Comparison of ENCODE assay signal across 12 cellular contexts in the genomic region with DNA sequence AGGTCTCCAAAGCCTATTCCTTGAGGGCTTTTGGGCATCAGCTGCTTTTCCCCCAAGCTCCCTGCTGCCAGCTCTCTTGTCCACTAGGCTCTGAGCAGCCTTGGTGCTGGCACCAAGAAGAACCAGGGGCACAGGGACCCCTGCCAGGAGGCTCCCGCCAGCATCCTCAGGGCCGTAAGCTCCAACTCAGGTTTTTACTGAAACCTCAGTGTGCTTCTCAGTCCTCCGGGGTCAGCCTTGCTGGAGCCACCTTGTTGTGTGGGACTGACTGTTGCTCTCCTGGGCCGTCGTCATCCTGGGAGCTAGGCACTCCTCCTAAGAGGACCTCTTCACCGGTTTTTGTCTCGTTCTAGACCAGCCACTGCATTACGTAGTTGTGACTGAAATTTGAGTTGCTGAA. TPM values are rescaled to one million over a fixed set of nuclear protein-coding genes. Genes with fewer than 3 reads are reported as not detected.
A peak's percentile ranks its signal among the peaks of the same experiment; 100 is the strongest.
DNase-seq lines count a peak whose midpoint lies in the region; ATAC-seq lines count a peak whose summit lies in the region.
"Had no signal": no experiment of that assay in that cellular context is flagged by ENCODE, and none has a peak within 500 bp of the region (broad histone marks: within the 10 kb centered on the region; RNA-seq: fewer than 3 reads in every experiment).

No MANE protein-coding gene starts in this region.

- no peak overlapping the region for H3K14ac ChIP-seq in mesenchymal stem cell (ENCODE audit: low read length in 2 of 2)

- H3K27me3 ChIP-seq in BLaER1 (no peaks in the 10 kb centered on the region), mesenchymal stem cell (ENCODE audit: control insufficient read depth in 1 of 2, insufficient read depth in 1 of 2, low read length in 2 of 2) (no peaks in the 10 kb centered on the region)
- no peaks in the 10 kb centered on the region for H3K27me3 ChIP-seq in CD4-positive, alpha-beta memory T cell (ENCODE audit: insufficient read depth, low read length)
- H3K27me3 ChIP-seq: SJCRH30 had no signal

- H3K9me3 ChIP-seq in BLaER1, result peaks cover 2% of the 10 kb centered on the region; the same call in 1 of the 2 replicates
- H3K9me3 ChIP-seq in CD4-positive, alpha-beta memory T cell (ENCODE audit: control insufficient read depth in 1 of 2, low read length in 2 of 2), result no peaks in the 10 kb centered on the region
- no peaks in the 10 kb centered on the region for H3K9me3 ChIP-seq in mesenchymal stem cell (ENCODE audit: control insufficient read depth, low read length)
- H3K9me3 ChIP-seq: Caco-2 had no signal

- peak overlapping the region in 2 of 7 donors; percentile 61 to 66 for H3K27ac Mint-ChIP-seq in CD4-positive, alpha-beta memory T cell
- H3K27ac Mint-ChIP-seq in natural killer cell treated with Interleukin-12 subunit alpha and Interleukin-12 subunit beta and Interleukin-15 and Interleukin-18, amount 100 ng/mL, for 72 hours, result peak overlapping the region in 1 of 2 donors; percentile 65

- intact Hi-C loops in CD4-positive, alpha-beta memory T cell (cut with micrococcal nuclease), result no loop called here

- no peak overlapping the region for H2BK12ac ChIP-seq in mesenchymal stem cell (ENCODE audit: low read length in 2 of 2)

- peaks cover 30% of the 10 kb centered on the region for H3K79me1 ChIP-seq in mesenchymal stem cell (replicated peaks; ENCODE audit: low read length, poor library complexity, severe bottlenecking)

- H3K4ac ChIP-seq in mesenchymal stem cell (ENCODE audit: low read depth in 1 of 2, low read length in 2 of 2), result no peak overlapping the region

- H3K36me3 ChIP-seq in BLaER1 (peaks cover 94% of the 10 kb centered on the region), mesenchymal stem cell (ENCODE audit: control insufficient read depth in 1 of 2, insufficient read depth in 2 of 2, low read depth in 1 of 2, low read length in 2 of 2) (peaks cover 57 to 62% of the 10 kb centered on the region in 2 experiments)
- peaks cover 53% of the 10 kb centered on the region for H3K36me3 ChIP-seq in CD4-positive, alpha-beta memory T cell (ENCODE audit: insufficient read depth, low read length)

- no peak overlapping the region for H3K18ac ChIP-seq in mesenchymal stem cell (ENCODE audit: low read depth in 1 of 2, low read length in 2 of 2)

- POLR2A ChIA-PET in CD4-positive, alpha-beta memory T cell (lab: Charles Lee; ENCODE audit: partially characterized antibody), result interaction anchor here (1.1 to 4.3 kb wide), 3 partner anchors 8 to 12 kb away, joined by 4 to 29 read pairs (median 12); no protein-coding TSS in a partner anchor

- no peak overlapping the region for H3K23ac ChIP-seq in mesenchymal stem cell (ENCODE audit: low read length in 2 of 2)

- no peak overlapping the region for H4K8ac ChIP-seq in mesenchymal stem cell (ENCODE audit: low read length)

- H4K91ac ChIP-seq in mesenchymal stem cell (ENCODE audit: low read length), result no peak overlapping the region

- H3K4me3 Mint-ChIP-seq in CD4-positive, alpha-beta memory T cell, result no peak overlapping the region
- no peak overlapping the region for H3K4me3 Mint-ChIP-seq in natural killer cell treated with Interleukin-12 subunit alpha and Interleukin-12 subunit beta and Interleukin-15 and Interleukin-18, amount 100 ng/mL, for 72 hours
- H3K4me3 Mint-ChIP-seq: activated naive CD8-positive, alpha-beta T cell had no signal

- peaks cover 0 to 3% (median 0%) of the 10 kb centered on the region in 8 donors for H3K9me3 Mint-ChIP-seq in CD4-positive, alpha-beta memory T cell
- H3K9me3 Mint-ChIP-seq in natural killer cell treated with Interleukin-12 subunit alpha and Interleukin-12 subunit beta and Interleukin-15 and Interleukin-18, amount 100 ng/mL, for 72 hours, result no peaks in the 10 kb centered on the region

- H2AK5ac ChIP-seq in mesenchymal stem cell (ENCODE audit: low read length, severe bottlenecking), result no peak overlapping the region

- H2BK15ac ChIP-seq in mesenchymal stem cell (ENCODE audit: low read depth, poor library complexity, severe bottlenecking), result no peak overlapping the region

- H3K27ac ChIP-seq in BLaER1, result 0 out of 2 replicates have a peak overlapping the region, but pooled peaks have one; percentile 26
- peak overlapping the region; percentile 41 for H3K27ac ChIP-seq in CD4-positive, alpha-beta memory T cell (ENCODE audit: low read depth, low read length)
- H3K27ac ChIP-seq in caudate nucleus (ENCODE audit: low read depth, low read length), result peak overlapping the region; percentile 58
- no peak overlapping the region for H3K27ac ChIP-seq in mesenchymal stem cell (ENCODE audit: low read length, poor library complexity, severe bottlenecking)
- H3K27ac ChIP-seq: SJCRH30 had no signal

- H3K27me3 Mint-ChIP-seq in CD4-positive, alpha-beta memory T cell, result no peaks in the 10 kb centered on the region
- no peaks in the 10 kb centered on the region for H3K27me3 Mint-ChIP-seq in natural killer cell treated with Interleukin-12 subunit alpha and Interleukin-12 subunit beta and Interleukin-15 and Interleukin-18, amount 100 ng/mL, for 72 hours
- H3K27me3 Mint-ChIP-seq: activated naive CD8-positive, alpha-beta T cell had no signal

- DNase-seq in CD4-positive, alpha-beta memory T cell, result no peak
- DNase-seq in caudate nucleus (lab: John Stamatoyannopoulos, UW), result peak in 1 of 61 donors; percentile 55
- DNase-seq in natural killer cell treated with Interleukin-12 subunit alpha and Interleukin-12 subunit beta and Interleukin-15 and Interleukin-18, amount 100 ng/mL, for 72 hours (ENCODE audit: low spot score), result peak; percentile 8
- no peak for DNase-seq in HUDEP-2 (lab: John Stamatoyannopoulos, UW; ENCODE audit: unreplicated experiment in 76 of 76)
- no peak for DNase-seq in NCI-H526 treated with DMSO at 0.1 percent for 48 hours (lab: John Stamatoyannopoulos, UW)
- DNase-seq in mesenchymal stem cell, result no peak
- DNase-seq: KBM-7, NCI-H1436 treated with DMSO at 0.1 percent for 48 hours, SJCRH30 had no signal

- no peak overlapping the region for H2BK5ac ChIP-seq in mesenchymal stem cell (ENCODE audit: low read depth, low read length, poor library complexity, severe bottlenecking)

- H3K4me2 ChIP-seq in BLaER1 (no peak overlapping the region), mesenchymal stem cell (ENCODE audit: low read length, poor library complexity, severe bottlenecking) (no peak overlapping the region)

- WGBS in mesenchymal stem cell, result 95% methylated on average over 8 of the region's 8 CpGs

- H2BK120ac ChIP-seq in mesenchymal stem cell (ENCODE audit: low read depth, low read length), result no peak overlapping the region

- peaks cover 44% of the 10 kb centered on the region for H4K20me1 ChIP-seq in BLaER1

- H3K9ac ChIP-seq in BLaER1, result peak overlapping the region; percentile 38
- no peak overlapping the region for H3K9ac ChIP-seq in mesenchymal stem cell (ENCODE audit: low read length)

- CTCF ChIA-PET in CD4-positive, alpha-beta memory T cell (lab: Charles Lee; ENCODE audit: partially characterized antibody), result interaction anchor here (0.7 to 1.6 kb wide), 2 partner anchors 10 to 160 kb away, joined by 3 read pairs; no protein-coding TSS in a partner anchor

- peaks cover 24 to 44% (median 36%) of the 10 kb centered on the region in 4 donors for H3K4me1 Mint-ChIP-seq in CD4-positive, alpha-beta memory T cell
- H3K4me1 Mint-ChIP-seq in natural killer cell treated with Interleukin-12 subunit alpha and Interleukin-12 subunit beta and Interleukin-15 and Interleukin-18, amount 100 ng/mL, for 72 hours (ENCODE audit: low read depth in 2 of 2), result peaks cover 37 to 42% of the 10 kb centered on the region in 2 donors

- H3K4me1 ChIP-seq in BLaER1 (peaks cover 36% of the 10 kb centered on the region), mesenchymal stem cell (ENCODE audit: control insufficient read depth, insufficient read depth, low read depth, low read length) (peaks cover 26% of the 10 kb centered on the region)
- H3K4me1 ChIP-seq in CD4-positive, alpha-beta memory T cell (ENCODE audit: insufficient read depth, low read length), result peaks cover 21% of the 10 kb centered on the region
- H3K4me1 ChIP-seq: Caco-2, SJCRH30 had no signal

- H3K4me3 ChIP-seq in BLaER1 (no peak overlapping the region), mesenchymal stem cell (ENCODE audit: insufficient read depth in 1 of 2, low read depth in 1 of 2, low read length in 2 of 2) (no peak overlapping the region)
- no peak overlapping the region for H3K4me3 ChIP-seq in CD4-positive, alpha-beta memory T cell (ENCODE audit: low read length in 2 of 2)
- H3K4me3 ChIP-seq: SJCRH30 had no signal

- H3K36me3 Mint-ChIP-seq in CD4-positive, alpha-beta memory T cell, result peaks cover 34 to 75% of the 10 kb centered on the region in 2 donors
- H3K36me3 Mint-ChIP-seq in natural killer cell treated with Interleukin-12 subunit alpha and Interleukin-12 subunit beta and Interleukin-15 and Interleukin-18, amount 100 ng/mL, for 72 hours, result peaks cover 26% of the 10 kb centered on the region

- no peak for ATAC-seq in natural killer cell treated with Interleukin-12 subunit alpha and Interleukin-12 subunit beta and Interleukin-15 and Interleukin-18, amount 100 ng/mL, for 72 hours

- no peak overlapping the region for H2AFZ ChIP-seq in mesenchymal stem cell (ENCODE audit: low read depth, low read length)

RNA-seq across cellular contexts. Expression of gene NOP14, which starts 38.9 kb away (rescaled TPM):
- 10 to 100 TPM; 41.3 to 41.4 TPM for total RNA-seq in CD4-positive, alpha-beta memory T cell
- polyA plus RNA-seq in CD4-positive, alpha-beta memory T cell, result 10 to 100 TPM in 1 of 2 donors, 1 to 10 TPM in 1; 2.6 to 35.5 TPM
- 100 to 1,000 TPM in 1 of 2 donors, 10 to 100 TPM in 1; 91.5 to 136 TPM for total RNA-seq in natural killer cell treated with Interleukin-12 subunit alpha and Interleukin-12 subunit beta and Interleukin-15 and Interleukin-18, amount 100 ng/mL, for 72 hours
- polyA plus RNA-seq in mesenchymal stem cell (2013, experiment 1 of 2), result 32.6 TPM
- polyA plus RNA-seq in mesenchymal stem cell (2013, experiment 2 of 2), result 33.3 TPM

RNA-seq across cellular contexts. Expression of gene GRK4, which starts 39.1 kb away (rescaled TPM):
- total RNA-seq in CD4-positive, alpha-beta memory T cell, result 1 to 10 TPM; 2.8 to 3.2 TPM
- polyA plus RNA-seq in CD4-positive, alpha-beta memory T cell, result 1 to 10 TPM in 1 of 2 donors, under 1 TPM in 1; 0.55 to 1.9 TPM
- 10 to 100 TPM in 1 of 2 donors, 1 to 10 TPM in 1; 8.0 to 12.1 TPM for total RNA-seq in natural killer cell treated with Interleukin-12 subunit alpha and Interleukin-12 subunit beta and Interleukin-15 and Interleukin-18, amount 100 ng/mL, for 72 hours
- polyA plus RNA-seq in mesenchymal stem cell (2013, experiment 1 of 2), result 3.6 TPM
- polyA plus RNA-seq in mesenchymal stem cell (2013, experiment 2 of 2), result 3.7 TPM
